12 cellular contexts compared by ENCODE assay signal in genomic region chr10:34024708-34025425, GRCh38.
DNase-seq lines count a peak whose midpoint lies in the region; ATAC-seq and TF ChIP-seq lines count a peak whose summit lies in the region.
"Had no signal": no experiment of that assay in that cellular context is flagged by ENCODE, and none has a peak within 500 bp of the region (broad histone marks: within the 10 kb centered on the region; RNA-seq: fewer than 3 reads in every experiment).

No MANE protein-coding gene starts in this region.

- TF ChIP-seq CTCF in MCF 10A (IDR thresholded peaks at IDR 0.05; ENCODE audit: unreplicated experiment), result no peak
- no peak for TF ChIP-seq CTCF in breast epithelium (IDR thresholded peaks at IDR 0.05)
- no peak for TF ChIP-seq CTCF in transverse colon (IDR thresholded peaks at IDR 0.05)

- H3K27me3 Mint-ChIP-seq in MCF 10A (ENCODE audit: insufficient read depth, unreplicated experiment), result no peaks in the 10 kb centered on the region

- in situ Hi-C loops in transverse colon (cut with MboI; ENCODE audit: low pct_ligation_motif_present in 1 of 4, low pct_unique_long_range_greater_than_20kb in 1 of 4, low sequenced_read_pairs in 3 of 4), result no loop called here

- no peak overlapping the region for H3K4me3 ChIP-seq in breast epithelium
- H3K4me3 ChIP-seq in transverse colon, result no peak overlapping the region

- CTCF ChIA-PET in MCF 10A (lab: Yijun Ruan, JAX), result interaction anchor here (0.5 kb wide), 1 partner anchor 63 kb away, joined by 3 read pairs; no protein-coding TSS in a partner anchor

- POLR2A ChIA-PET in MCF 10A (lab: Yijun Ruan, JAX), result no interaction called here

- H3K9me3 ChIP-seq in breast epithelium, result no peaks in the 10 kb centered on the region
- H3K9me3 ChIP-seq in transverse colon, result no peaks in the 10 kb centered on the region

- TF ChIP-seq EP300 in transverse colon (IDR thresholded peaks at IDR 0.05; ENCODE audit: low read depth), result no peak

- no peaks in the 10 kb centered on the region for H3K36me3 Mint-ChIP-seq in MCF 10A (ENCODE audit: insufficient read depth, unreplicated experiment)

- no peak overlapping the region for H3K27ac Mint-ChIP-seq in MCF 10A (ENCODE audit: low read depth, unreplicated experiment)

- no peak overlapping the region for H3K27ac ChIP-seq in breast epithelium
- no peak overlapping the region for H3K27ac ChIP-seq in transverse colon

- no peaks in the 10 kb centered on the region for H3K36me3 ChIP-seq in breast epithelium
- no peaks in the 10 kb centered on the region for H3K36me3 ChIP-seq in transverse colon

- no peaks in the 10 kb centered on the region for H3K4me1 Mint-ChIP-seq in MCF 10A (ENCODE audit: insufficient read depth, unreplicated experiment)

- WGBS in transverse colon (ENCODE audit: low coverage in 1 of 2), 2 donors, result 63 to 70% methylated on average over 5 to 9 of the region's 9 CpGs

- no peak for ATAC-seq in stimulated activated naive CD8-positive, alpha-beta T cell treated with anti-CD3 and anti-CD28 coated beads, Interleukin-15, Interleukin-2, amounts not matched to agents 100 U/mL and 50 U/mL, for 24 hours

- H3K4me1 ChIP-seq in breast epithelium (no peaks in the 10 kb centered on the region), transverse colon (no peaks in the 10 kb centered on the region)

- intact Hi-C loops in MCF 10A (cut with micrococcal nuclease) (no loop called here), breast epithelium (cut with DNase I; ENCODE audit: low total_unique reads) (no loop called here), transverse colon (cut with DNase I; ENCODE audit: low total_unique reads) (no loop called here)

- DNase-seq in MCF 10A (ENCODE audit: unreplicated experiment), result peak; percentile 18
- DNase-seq in breast epithelium (ENCODE audit: low spot score in 2 of 2), result no peak
- peak; percentile 9 for DNase-seq in OCI-M1 (lab: John Stamatoyannopoulos, UW)
- DNase-seq in fibroblast of the conjunctiva (ENCODE audit: low read depth), result peak; percentile 4
- peak; percentile 8 for DNase-seq in transverse colon
- no peak for DNase-seq in stimulated activated naive CD8-positive, alpha-beta T cell treated with anti-CD3 and anti-CD28 coated beads, Interleukin-15, Interleukin-2, amounts not matched to agents 100 U/mL and 50 U/mL, for 24 hours
- no peak for DNase-seq in LoVo (ENCODE audit: low spot score)
- no peak for DNase-seq in COLO829 (ENCODE audit: low spot score)
- DNase-seq: activated CD4-positive, CD25-positive, alpha-beta regulatory T cell; activated effector memory CD4-positive, alpha-beta T cell treated with Interleukin-2 at 50 U/mL for 16 hours; AML-193; NCI-H2081 treated with DMSO at 0.1 percent for 48 hours had no signal

- no peak for TF ChIP-seq POLR2A in breast epithelium (IDR thresholded peaks at IDR 0.05)
- no peak for TF ChIP-seq POLR2A in transverse colon (IDR thresholded peaks at IDR 0.05)

- H3K27me3 ChIP-seq in breast epithelium (no peaks in the 10 kb centered on the region), transverse colon (no peaks in the 10 kb centered on the region)

- no TSS peak for BruUV-seq in MCF 10A (replicated peaks; lab: Mats Ljungman, UMichigan)

- no peak overlapping the region for H3K4me3 Mint-ChIP-seq in MCF 10A (ENCODE audit: unreplicated experiment)

- no peaks in the 10 kb centered on the region for H3K9me3 Mint-ChIP-seq in MCF 10A (ENCODE audit: unreplicated experiment)

Comparison
In these comparisons a context has a peak if more than half of its experiments do, and no peak if none do; other contexts are left out.
1. DNase-seq: peak in MCF 10A (single experiment), OCI-M1 (single experiment), fibroblast of the conjunctiva (single experiment) and transverse colon (single experiment); none in breast epithelium (0 of 2), stimulated activated naive CD8-positive, alpha-beta T cell treated with anti-CD3 and anti-CD28 coated beads, Interleukin-15, Interleukin-2, amounts not matched to agents 100 U/mL and 50 U/mL, for 24 hours (single experiment), LoVo (single experiment) and COLO829 (single experiment).